8 cellular contexts compared by ENCODE assay signal in the genomic region with DNA sequence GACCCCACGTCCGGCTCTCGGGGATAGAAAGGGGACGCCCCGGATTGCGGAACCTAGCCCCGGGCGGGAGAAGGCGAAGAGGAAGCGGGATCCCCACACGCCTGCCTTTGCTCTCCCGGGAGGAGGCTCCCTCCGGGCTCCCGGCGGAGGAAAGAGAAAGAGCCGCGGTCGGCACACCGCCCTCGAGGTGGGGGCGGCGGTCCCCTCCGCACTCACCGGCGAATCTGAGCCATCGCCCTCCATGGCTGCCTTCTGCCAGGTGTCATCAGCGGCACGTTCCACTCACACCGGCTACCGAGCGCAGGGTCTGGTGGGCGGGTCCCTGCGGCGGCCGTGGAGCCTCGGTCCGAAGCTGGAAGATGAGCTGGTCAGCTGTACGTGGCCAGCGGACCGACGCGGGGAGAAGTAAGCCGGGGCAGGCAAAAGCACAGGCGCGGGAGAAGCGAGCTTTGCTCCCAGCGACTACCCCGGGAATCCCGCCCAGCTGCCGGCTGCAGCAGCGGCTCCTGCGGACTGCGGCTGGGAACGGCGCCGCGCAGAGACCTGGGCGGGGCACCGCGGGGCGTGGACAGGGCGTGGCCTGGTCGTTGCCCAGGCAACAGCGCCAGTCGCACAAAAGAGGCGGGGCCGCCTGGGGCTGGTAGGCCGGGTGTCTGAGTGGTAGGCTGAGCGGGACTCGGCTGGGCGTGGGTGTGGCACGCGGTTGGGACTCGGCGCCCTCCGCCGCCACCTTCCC. TPM values are rescaled to one million over a fixed set of nuclear protein-coding genes. Genes with fewer than 3 reads are reported as not detected.
DNase-seq lines count a peak whose midpoint lies in the region; ATAC-seq and TF ChIP-seq lines count a peak whose summit lies in the region.

A gene with protein sequence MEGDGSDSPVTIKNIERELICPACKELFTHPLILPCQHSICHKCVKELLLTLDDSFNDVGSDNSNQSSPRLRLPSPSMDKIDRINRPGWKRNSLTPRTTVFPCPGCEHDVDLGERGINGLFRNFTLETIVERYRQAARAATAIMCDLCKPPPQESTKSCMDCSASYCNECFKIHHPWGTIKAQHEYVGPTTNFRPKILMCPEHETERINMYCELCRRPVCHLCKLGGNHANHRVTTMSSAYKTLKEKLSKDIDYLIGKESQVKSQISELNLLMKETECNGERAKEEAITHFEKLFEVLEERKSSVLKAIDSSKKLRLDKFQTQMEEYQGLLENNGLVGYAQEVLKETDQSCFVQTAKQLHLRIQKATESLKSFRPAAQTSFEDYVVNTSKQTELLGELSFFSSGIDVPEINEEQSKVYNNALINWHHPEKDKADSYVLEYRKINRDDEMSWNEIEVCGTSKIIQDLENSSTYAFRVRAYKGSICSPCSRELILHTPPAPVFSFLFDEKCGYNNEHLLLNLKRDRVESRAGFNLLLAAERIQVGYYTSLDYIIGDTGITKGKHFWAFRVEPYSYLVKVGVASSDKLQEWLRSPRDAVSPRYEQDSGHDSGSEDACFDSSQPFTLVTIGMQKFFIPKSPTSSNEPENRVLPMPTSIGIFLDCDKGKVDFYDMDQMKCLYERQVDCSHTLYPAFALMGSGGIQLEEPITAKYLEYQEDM (minus strand): TSS at position 517 of the 736 bp plus-strand sequence. CDS start 274 bp downstream, at position 243.

- H3K36me3 Mint-ChIP-seq in endothelial cell (ENCODE audit: low read depth, unreplicated experiment) = peaks cover 31% of the 10 kb centered on the region

- peak; percentile 98 for ATAC-seq in GM21381 (IDR thresholded peaks at IDR 0.05; ENCODE audit: unreplicated experiment)

- H3K27me3 Mint-ChIP-seq in endothelial cell (ENCODE audit: unreplicated experiment) = peaks cover 11% of the 10 kb centered on the region

- no peak for TF ChIP-seq CTCF in endothelial cell (IDR thresholded peaks at IDR 0.05; ENCODE audit: unreplicated experiment)

- H3K9me3 Mint-ChIP-seq in endothelial cell (ENCODE audit: unreplicated experiment) = peaks cover 9% of the 10 kb centered on the region

- H3K4me1 Mint-ChIP-seq in endothelial cell (ENCODE audit: unreplicated experiment) = no peaks in the 10 kb centered on the region

- in situ Hi-C loops in Caki2 (cut with HindIII; ENCODE audit: low pct_unique_long_range_greater_than_20kb, low sequenced_read_pairs) = no loop called here

- DNase-seq in Caki2 (ENCODE audit: low read depth) = peak; percentile 93
- DNase-seq in HT1080 (ENCODE audit: low read depth) = peak; percentile 96
- peak; percentile 94 for DNase-seq in NOMO-1 treated with dmso at 0.1 percent for 144 hours (lab: John Stamatoyannopoulos, UW; ENCODE audit: unreplicated experiment)
- peak; percentile 71 for DNase-seq in activated CD8-positive, alpha-beta memory T cell treated with anti-CD3 and anti-CD28 coated beads, Interleukin-2, amount 50 U/mL, for 24 hours (ENCODE audit: extremely low read depth)
- peak; percentile 97 for DNase-seq in endothelial cell (ENCODE audit: low spot score)
- DNase-seq in middle frontal gyrus (ENCODE audit: extremely low spot score, low spot score) = peak; percentile 73
- DNase-seq in stimulated activated CD8-positive, alpha-beta memory T cell treated with anti-CD3 and anti-CD28 coated beads, Interleukin-15, amount 100 ng/mL, for 48 hours (ENCODE audit: low read depth in 2 of 2) = peak; percentile 87 to 91

- no peak within 1 kb of the TSS for H3K27ac Mint-ChIP-seq in endothelial cell (ENCODE audit: unreplicated experiment)

- peak within 1 kb of the TSS; percentile 87 for H3K4me3 Mint-ChIP-seq in endothelial cell (ENCODE audit: unreplicated experiment)

RNA-seq across cellular contexts. Expression of the gene that starts here (rescaled TPM):
- 0.46 and 1.0 TPM in 2 replicates for total RNA-seq in Caki2 (2014; rRNA removed; shearing (Covaris generic); ENCODE audit: low replicate concordance)
- total RNA-seq in HT1080 (2014; rRNA removed; shearing (Covaris generic)) = 4.2 and 5.8 TPM in 2 replicates
- polyA plus RNA-seq in HT1080 (2015; cell fraction: cytosol; rRNA removed) = 2.6 and 2.9 TPM in 2 replicates
- 3.5 and 3.9 TPM in 2 replicates for polyA plus RNA-seq in HT1080 (2015; cell fraction: nucleus; rRNA removed)
- total RNA-seq in endothelial cell (ENCODE audit: unreplicated experiment) = 9.9 TPM

Comparison
In these comparisons a context has a peak if more than half of its experiments do, and no peak if none do; other contexts are left out.
1. Peak in every context shown above with its lines: DNase-seq and ATAC-seq.